ENCODE assay signal across 1 cellular context in the genomic region with DNA sequence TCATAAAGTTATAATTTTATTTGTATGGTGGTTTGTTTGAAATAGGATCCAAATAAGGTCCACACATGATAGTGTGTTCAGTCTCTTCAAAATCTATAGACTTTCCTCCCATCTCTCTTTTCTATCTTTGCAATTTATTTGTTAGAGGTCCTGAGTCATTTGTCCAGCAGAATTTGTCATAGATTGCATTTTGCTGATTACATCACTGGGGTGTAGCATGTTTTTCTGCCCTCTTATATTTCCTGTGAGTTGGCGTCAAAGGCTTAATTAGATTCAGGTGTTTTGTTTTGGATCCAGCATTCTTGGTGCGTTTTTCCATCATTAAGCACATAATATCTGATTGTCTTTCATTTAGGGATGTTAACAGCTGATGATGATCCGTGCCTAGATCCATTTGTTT.
TF ChIP-seq lines count a peak whose summit lies in the region.

No MANE protein-coding gene starts in this region.

TF ChIP-seq in K562, 482 proteins besides CTCF, POLR2A, EP300 and RAD21 (continued from another document):
- TF ChIP-seq, protein P1, sequence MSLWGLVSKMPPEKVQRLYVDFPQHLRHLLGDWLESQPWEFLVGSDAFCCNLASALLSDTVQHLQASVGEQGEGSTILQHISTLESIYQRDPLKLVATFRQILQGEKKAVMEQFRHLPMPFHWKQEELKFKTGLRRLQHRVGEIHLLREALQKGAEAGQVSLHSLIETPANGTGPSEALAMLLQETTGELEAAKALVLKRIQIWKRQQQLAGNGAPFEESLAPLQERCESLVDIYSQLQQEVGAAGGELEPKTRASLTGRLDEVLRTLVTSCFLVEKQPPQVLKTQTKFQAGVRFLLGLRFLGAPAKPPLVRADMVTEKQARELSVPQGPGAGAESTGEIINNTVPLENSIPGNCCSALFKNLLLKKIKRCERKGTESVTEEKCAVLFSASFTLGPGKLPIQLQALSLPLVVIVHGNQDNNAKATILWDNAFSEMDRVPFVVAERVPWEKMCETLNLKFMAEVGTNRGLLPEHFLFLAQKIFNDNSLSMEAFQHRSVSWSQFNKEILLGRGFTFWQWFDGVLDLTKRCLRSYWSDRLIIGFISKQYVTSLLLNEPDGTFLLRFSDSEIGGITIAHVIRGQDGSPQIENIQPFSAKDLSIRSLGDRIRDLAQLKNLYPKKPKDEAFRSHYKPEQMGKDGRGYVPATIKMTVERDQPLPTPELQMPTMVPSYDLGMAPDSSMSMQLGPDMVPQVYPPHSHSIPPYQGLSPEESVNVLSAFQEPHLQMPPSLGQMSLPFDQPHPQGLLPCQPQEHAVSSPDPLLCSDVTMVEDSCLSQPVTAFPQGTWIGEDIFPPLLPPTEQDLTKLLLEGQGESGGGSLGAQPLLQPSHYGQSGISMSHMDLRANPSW (CRISPR knock-in tag; IDR thresholded peaks at IDR 0.05): no peak
- no peak for TF ChIP-seq ZNF217 (CRISPR knock-in tag; IDR thresholded peaks at IDR 0.05)
- TF ChIP-seq KHSRP (IDR thresholded peaks at IDR 0.05): no peak
- TF ChIP-seq CREM (IDR thresholded peaks at IDR 0.05; ENCODE audit: low read depth): peak; percentile 31; the same call in 1 of the 2 replicates
- TF ChIP-seq MBD2 (IDR thresholded peaks at IDR 0.05; ENCODE audit: borderline replicate concordance, low read depth): no peak
- no peak for TF ChIP-seq SMARCE1 (IDR thresholded peaks at IDR 0.05)
- TF ChIP-seq GATAD2B (IDR thresholded peaks at IDR 0.05; ENCODE audit: borderline replicate concordance): no peak
- TF ChIP-seq, protein P2, sequence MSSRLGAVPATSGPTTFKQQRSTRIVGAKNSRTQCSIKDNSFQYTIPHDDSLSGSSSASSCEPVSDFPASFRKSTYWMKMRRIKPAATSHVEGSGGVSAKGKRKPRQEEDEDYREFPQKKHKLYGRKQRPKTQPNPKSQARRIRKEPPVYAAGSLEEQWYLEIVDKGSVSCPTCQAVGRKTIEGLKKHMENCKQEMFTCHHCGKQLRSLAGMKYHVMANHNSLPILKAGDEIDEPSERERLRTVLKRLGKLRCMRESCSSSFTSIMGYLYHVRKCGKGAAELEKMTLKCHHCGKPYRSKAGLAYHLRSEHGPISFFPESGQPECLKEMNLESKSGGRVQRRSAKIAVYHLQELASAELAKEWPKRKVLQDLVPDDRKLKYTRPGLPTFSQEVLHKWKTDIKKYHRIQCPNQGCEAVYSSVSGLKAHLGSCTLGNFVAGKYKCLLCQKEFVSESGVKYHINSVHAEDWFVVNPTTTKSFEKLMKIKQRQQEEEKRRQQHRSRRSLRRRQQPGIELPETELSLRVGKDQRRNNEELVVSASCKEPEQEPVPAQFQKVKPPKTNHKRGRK (tag; IDR thresholded peaks at IDR 0.05): no peak
- no peak for TF ChIP-seq HIVEP1 (CRISPR knock-in tag; IDR thresholded peaks at IDR 0.05)
- no peak for TF ChIP-seq ETS2 (tag; IDR thresholded peaks at IDR 0.05; ENCODE audit: borderline replicate concordance, poor library complexity, severe bottlenecking)
- TF ChIP-seq HMG20B (CRISPR knock-in tag; IDR thresholded peaks at IDR 0.05): no peak
- TF ChIP-seq GATA2 (CRISPR knock-in tag; IDR thresholded peaks at IDR 0.05): no peak
- TF ChIP-seq, protein P3, sequence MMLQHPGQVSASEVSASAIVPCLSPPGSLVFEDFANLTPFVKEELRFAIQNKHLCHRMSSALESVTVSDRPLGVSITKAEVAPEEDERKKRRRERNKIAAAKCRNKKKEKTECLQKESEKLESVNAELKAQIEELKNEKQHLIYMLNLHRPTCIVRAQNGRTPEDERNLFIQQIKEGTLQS (IDR thresholded peaks at IDR 0.05): peak; percentile 83; the same call in 1 of the 2 replicates
- TF ChIP-seq, protein P3 (CRISPR knock-in tag; conservative IDR thresholded peaks at IDR 0.05): no peak
- TF ChIP-seq, protein P4, sequence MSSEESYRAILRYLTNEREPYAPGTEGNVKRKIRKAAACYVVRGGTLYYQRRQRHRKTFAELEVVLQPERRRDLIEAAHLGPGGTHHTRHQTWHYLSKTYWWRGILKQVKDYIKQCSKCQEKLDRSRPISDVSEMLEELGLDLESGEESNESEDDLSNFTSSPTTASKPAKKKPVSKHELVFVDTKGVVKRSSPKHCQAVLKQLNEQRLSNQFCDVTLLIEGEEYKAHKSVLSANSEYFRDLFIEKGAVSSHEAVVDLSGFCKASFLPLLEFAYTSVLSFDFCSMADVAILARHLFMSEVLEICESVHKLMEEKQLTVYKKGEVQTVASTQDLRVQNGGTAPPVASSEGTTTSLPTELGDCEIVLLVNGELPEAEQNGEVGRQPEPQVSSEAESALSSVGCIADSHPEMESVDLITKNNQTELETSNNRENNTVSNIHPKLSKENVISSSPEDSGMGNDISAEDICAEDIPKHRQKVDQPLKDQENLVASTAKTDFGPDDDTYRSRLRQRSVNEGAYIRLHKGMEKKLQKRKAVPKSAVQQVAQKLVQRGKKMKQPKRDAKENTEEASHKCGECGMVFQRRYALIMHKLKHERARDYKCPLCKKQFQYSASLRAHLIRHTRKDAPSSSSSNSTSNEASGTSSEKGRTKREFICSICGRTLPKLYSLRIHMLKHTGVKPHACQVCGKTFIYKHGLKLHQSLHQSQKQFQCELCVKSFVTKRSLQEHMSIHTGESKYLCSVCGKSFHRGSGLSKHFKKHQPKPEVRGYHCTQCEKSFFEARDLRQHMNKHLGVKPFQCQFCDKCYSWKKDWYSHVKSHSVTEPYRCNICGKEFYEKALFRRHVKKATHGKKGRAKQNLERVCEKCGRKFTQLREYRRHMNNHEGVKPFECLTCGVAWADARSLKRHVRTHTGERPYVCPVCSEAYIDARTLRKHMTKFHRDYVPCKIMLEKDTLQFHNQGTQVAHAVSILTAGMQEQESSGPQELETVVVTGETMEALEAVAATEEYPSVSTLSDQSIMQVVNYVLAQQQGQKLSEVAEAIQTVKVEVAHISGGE (CRISPR knock-in tag; IDR thresholded peaks at IDR 0.05): peak in 1 of 3 experiments; percentile 71; a peak in 2 of 6 replicates
- TF ChIP-seq ZNF212 (CRISPR knock-in tag; IDR thresholded peaks at IDR 0.05): no peak
- no peak for TF ChIP-seq FUS (optimal IDR thresholded peaks at IDR 0.05; ENCODE audit: low read depth, low read length)
- TF ChIP-seq ZNF551 (CRISPR knock-in tag; IDR thresholded peaks at IDR 0.05): no peak
- TF ChIP-seq TAF1 (IDR thresholded peaks at IDR 0.05; ENCODE audit: control insufficient read depth, extremely low read depth, insufficient read depth, low read length, severe bottlenecking): no peak
- TF ChIP-seq, protein P5, sequence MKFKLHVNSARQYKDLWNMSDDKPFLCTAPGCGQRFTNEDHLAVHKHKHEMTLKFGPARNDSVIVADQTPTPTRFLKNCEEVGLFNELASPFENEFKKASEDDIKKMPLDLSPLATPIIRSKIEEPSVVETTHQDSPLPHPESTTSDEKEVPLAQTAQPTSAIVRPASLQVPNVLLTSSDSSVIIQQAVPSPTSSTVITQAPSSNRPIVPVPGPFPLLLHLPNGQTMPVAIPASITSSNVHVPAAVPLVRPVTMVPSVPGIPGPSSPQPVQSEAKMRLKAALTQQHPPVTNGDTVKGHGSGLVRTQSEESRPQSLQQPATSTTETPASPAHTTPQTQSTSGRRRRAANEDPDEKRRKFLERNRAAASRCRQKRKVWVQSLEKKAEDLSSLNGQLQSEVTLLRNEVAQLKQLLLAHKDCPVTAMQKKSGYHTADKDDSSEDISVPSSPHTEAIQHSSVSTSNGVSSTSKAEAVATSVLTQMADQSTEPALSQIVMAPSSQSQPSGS (CRISPR knock-in tag; IDR thresholded peaks at IDR 0.05): no peak
- TF ChIP-seq PYGO2 (tag; IDR thresholded peaks at IDR 0.05): no peak
- no peak for TF ChIP-seq DMBX1 (CRISPR knock-in tag; IDR thresholded peaks at IDR 0.05; ENCODE audit: borderline replicate concordance)
- TF ChIP-seq ZKSCAN1 (IDR thresholded peaks at IDR 0.05; ENCODE audit: low read depth, low read length): no peak
- TF ChIP-seq, protein P6, sequence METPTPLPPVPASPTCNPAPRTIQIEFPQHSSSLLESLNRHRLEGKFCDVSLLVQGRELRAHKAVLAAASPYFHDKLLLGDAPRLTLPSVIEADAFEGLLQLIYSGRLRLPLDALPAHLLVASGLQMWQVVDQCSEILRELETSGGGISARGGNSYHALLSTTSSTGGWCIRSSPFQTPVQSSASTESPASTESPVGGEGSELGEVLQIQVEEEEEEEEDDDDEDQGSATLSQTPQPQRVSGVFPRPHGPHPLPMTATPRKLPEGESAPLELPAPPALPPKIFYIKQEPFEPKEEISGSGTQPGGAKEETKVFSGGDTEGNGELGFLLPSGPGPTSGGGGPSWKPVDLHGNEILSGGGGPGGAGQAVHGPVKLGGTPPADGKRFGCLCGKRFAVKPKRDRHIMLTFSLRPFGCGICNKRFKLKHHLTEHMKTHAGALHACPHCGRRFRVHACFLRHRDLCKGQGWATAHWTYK (CRISPR knock-in tag; IDR thresholded peaks at IDR 0.05): no peak
- TF ChIP-seq, protein P7, sequence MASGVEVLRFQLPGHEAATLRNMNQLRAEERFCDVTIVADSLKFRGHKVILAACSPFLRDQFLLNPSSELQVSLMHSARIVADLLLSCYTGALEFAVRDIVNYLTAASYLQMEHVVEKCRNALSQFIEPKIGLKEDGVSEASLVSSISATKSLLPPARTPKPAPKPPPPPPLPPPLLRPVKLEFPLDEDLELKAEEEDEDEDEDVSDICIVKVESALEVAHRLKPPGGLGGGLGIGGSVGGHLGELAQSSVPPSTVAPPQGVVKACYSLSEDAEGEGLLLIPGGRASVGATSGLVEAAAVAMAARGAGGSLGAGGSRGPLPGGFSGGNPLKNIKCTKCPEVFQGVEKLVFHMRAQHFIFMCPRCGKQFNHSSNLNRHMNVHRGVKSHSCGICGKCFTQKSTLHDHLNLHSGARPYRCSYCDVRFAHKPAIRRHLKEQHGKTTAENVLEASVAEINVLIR (CRISPR knock-in tag; IDR thresholded peaks at IDR 0.05): no peak
- TF ChIP-seq TCF7 (IDR thresholded peaks at IDR 0.05; ENCODE audit: borderline replicate concordance): no peak
- TF ChIP-seq FOSL1 (tag; conservative IDR thresholded peaks at IDR 0.05): peak; percentile 71
- TF ChIP-seq TCF7L2 (IDR thresholded peaks at IDR 0.05; ENCODE audit: low read depth, low read length): no peak
- no peak for TF ChIP-seq MTF1 (CRISPR knock-in tag; IDR thresholded peaks at IDR 0.05; ENCODE audit: borderline replicate concordance)
- no peak for TF ChIP-seq KDM1A (IDR thresholded peaks at IDR 0.05)
- TF ChIP-seq, protein P8, sequence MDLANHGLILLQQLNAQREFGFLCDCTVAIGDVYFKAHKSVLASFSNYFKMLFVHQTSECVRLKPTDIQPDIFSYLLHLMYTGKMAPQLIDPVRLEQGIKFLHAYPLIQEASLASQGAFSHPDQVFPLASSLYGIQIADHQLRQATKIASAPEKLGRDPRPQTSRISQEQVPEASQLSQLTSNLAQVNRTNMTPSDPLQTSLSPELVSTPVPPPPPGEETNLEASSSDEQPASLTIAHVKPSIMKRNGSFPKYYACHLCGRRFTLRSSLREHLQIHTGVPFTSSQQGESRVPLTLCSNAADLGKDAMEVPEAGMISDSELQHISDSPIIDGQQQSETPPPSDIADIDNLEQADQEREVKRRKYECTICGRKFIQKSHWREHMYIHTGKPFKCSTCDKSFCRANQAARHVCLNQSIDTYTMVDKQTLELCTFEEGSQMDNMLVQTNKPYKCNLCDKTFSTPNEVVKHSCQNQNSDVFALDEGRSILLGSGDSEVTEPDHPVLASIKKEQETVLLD (IDR thresholded peaks at IDR 0.05): no peak
- no peak for TF ChIP-seq SIRT6 (IDR thresholded peaks at IDR 0.05; ENCODE audit: low read depth, low read length)
- peak; percentile 33; the same call in 1 of the 2 replicates for TF ChIP-seq C11orf30 (IDR thresholded peaks at IDR 0.05; ENCODE audit: low read depth)
- TF ChIP-seq NFIX (CRISPR knock-in tag; IDR thresholded peaks at IDR 0.05; ENCODE audit: low read depth): no peak
- TF ChIP-seq SREBF2 (CRISPR knock-in tag; IDR thresholded peaks at IDR 0.05): no peak
TF ChIP-seq in K562: peak in this region for 11.
